In the genomic region with DNA sequence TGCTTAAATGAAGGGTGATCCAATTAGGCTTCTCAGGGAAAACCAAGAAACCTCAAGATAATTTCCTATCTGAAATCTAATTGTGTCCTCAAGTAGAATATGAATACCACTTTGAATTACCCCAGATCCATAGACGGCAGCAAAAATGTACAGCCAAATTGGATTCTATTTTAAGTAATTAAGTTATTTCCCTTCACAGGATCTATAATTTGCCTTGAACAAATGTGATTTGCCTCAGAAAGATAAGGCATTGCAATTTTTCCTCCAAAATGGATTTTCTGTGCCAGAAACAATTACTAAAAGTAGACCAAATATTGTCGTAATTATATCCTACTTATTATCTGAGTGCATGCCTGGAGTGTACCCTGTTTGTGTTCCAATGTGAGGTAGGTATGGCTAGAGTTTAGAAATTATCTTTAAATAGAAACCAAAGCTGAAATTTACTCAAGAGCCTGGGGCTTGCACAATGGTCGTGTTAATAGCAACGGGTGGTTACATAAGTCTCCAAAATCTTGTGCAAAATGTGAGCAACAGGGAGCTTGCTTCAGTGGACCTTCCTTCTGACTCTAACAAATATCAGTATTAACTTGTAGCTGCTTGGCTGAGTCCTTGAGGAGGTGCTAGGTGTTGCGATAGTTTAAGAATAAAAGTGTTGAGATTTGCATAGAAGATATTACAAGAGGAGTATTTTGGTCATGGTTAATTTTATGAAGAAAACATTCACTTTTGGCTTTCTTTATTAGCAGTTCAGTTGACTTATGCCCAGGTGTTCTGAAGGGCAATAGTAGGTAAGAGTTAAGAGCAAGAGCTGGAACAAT, we compare ENCODE assay signal across 11 cellular contexts. TPM values are rescaled to one million over a fixed set of nuclear protein-coding genes. Genes with fewer than 3 reads are reported as not detected.
DNase-seq lines count a peak whose midpoint lies in the region; ATAC-seq, FAIRE-seq and TF ChIP-seq lines count a peak whose summit lies in the region.
"Had no signal": no experiment of that assay in that cellular context is flagged by ENCODE, and none has a peak within 500 bp of the region (broad histone marks: within the 10 kb centered on the region; RNA-seq: fewer than 3 reads in every experiment).

No MANE protein-coding gene starts in this region.

- H3K79me2 ChIP-seq in PC-9 (ENCODE audit: low read depth) = no peaks in the 10 kb centered on the region

- peaks cover 14% of the 10 kb centered on the region for H3K36me3 Mint-ChIP-seq in glutamatergic neuron (ENCODE audit: unreplicated experiment)

- H4K20me1 ChIP-seq in BLaER1 treated with 17β-estradiol and CSF1 and Interleukin-3, amounts not matched to agents 10 nM and 100 nM = peaks cover 15 to 49% (median 37%) of the 10 kb centered on the region in 11 experiments; a peak in 20 of 22 replicates
- no peaks in the 10 kb centered on the region for H4K20me1 ChIP-seq in PC-9 (ENCODE audit: insufficient read depth)

- ATAC-seq in GM18520 (IDR thresholded peaks at IDR 0.05; ENCODE audit: unreplicated experiment) = no peak
- ATAC-seq in pancreas = no peak
- no peak for ATAC-seq in HG02798 (IDR thresholded peaks at IDR 0.05; ENCODE audit: poor library complexity, unreplicated experiment)

- H3F3A ChIP-seq in PC-9 (ENCODE audit: insufficient read depth, low read depth) = no peaks in the 10 kb centered on the region

- H3K27ac Mint-ChIP-seq in glutamatergic neuron (ENCODE audit: unreplicated experiment) = no peak overlapping the region

- H3K4me1 ChIP-seq in BLaER1 treated with 17β-estradiol and CSF1 and Interleukin-3, amounts not matched to agents 10 nM and 100 nM = peaks cover 40 to 60% (median 47%) of the 10 kb centered on the region in 10 experiments
- H3K4me1 ChIP-seq in pancreas (peaks cover 0 to 9% (median 0%) of the 10 kb centered on the region in 3 donors), PC-9 (replicated peaks; ENCODE audit: insufficient read depth) (no peaks in the 10 kb centered on the region)

- H3K9me2 ChIP-seq in PC-9 (ENCODE audit: insufficient read depth) = no peaks in the 10 kb centered on the region

- peak overlapping the region in 10 of 11 experiments; percentile 87 to 98 (median 94); a peak in 19 of 22 replicates for H3K4me2 ChIP-seq in BLaER1 treated with 17β-estradiol and CSF1 and Interleukin-3, amounts not matched to agents 10 nM and 100 nM
- H3K4me2 ChIP-seq in PC-9 = no peak overlapping the region

- 54 to 71% methylated on average over 5 of the region's 5 CpGs for WGBS in pancreas, 2 donors

- peak overlapping the region in 7 of 11 experiments; percentile 1 to 90 (median 15); a peak in 7 of 22 replicates for H3K27ac ChIP-seq in BLaER1 treated with 17β-estradiol and CSF1 and Interleukin-3, amounts not matched to agents 10 nM and 100 nM
- H3K27ac ChIP-seq in HL-60 (replicated peaks) (peak overlapping the region; percentile 67), pancreas (no peak overlapping the region), PC-9 (no peak overlapping the region)

- H3K27me3 ChIP-seq in BLaER1 treated with 17β-estradiol and CSF1 and Interleukin-3, amounts not matched to agents 10 nM and 100 nM = no peaks in the 10 kb centered on the region
- H3K27me3 ChIP-seq in HL-60 (ENCODE audit: insufficient read depth, poor library complexity, severe bottlenecking) (no peaks in the 10 kb centered on the region), pancreas (peaks cover 0 to 6% (median 1%) of the 10 kb centered on the region in 4 donors), PC-9 (ENCODE audit: insufficient read depth, low read depth) (no peaks in the 10 kb centered on the region)

- 0 out of 20 replicates have a peak overlapping the region, but pooled peaks of 2 of the 10 experiments have one; percentile 3 to 21 for H3K4me3 ChIP-seq in BLaER1 treated with 17β-estradiol and CSF1 and Interleukin-3, amounts not matched to agents 10 nM and 100 nM
- H3K4me3 ChIP-seq in HL-60 (replicated peaks; ENCODE audit: insufficient read depth, low read length) = no peak overlapping the region
- no peak overlapping the region for H3K4me3 ChIP-seq in pancreas
- no peak overlapping the region for H3K4me3 ChIP-seq in PC-9

- BruUV-seq in PC-9 (replicated peaks; lab: Mats Ljungman, UMichigan) = no TSS peak

- DNase-seq in HL-60 (ENCODE audit: low read depth in 1 of 2, low spot score in 1 of 2) = peak; percentile 88 to 92
- DNase-seq in SKM-1 (lab: John Stamatoyannopoulos, UW; ENCODE audit: unreplicated experiment) = peak; percentile 95
- DNase-seq in glutamatergic neuron = no peak
- no peak for DNase-seq in pancreas
- DNase-seq in PC-9 = no peak
- DNase-seq: activated CD4-positive, alpha-beta T cell treated with anti-CD3 and anti-CD28 coated beads, Interleukin-2, amount 50 U/mL, for 48 hours; cortex of kidney; NCI-H524 treated with DMSO at 0.1 percent for 48 hours had no signal

- no peak for TF ChIP-seq CTCF in HL-60 (IDR thresholded peaks at IDR 0.05; ENCODE audit: insufficient read depth, low read length)
- TF ChIP-seq CTCF in glutamatergic neuron (IDR thresholded peaks at IDR 0.05; ENCODE audit: partially characterized antibody, unreplicated experiment) = no peak
- no peak for TF ChIP-seq CTCF in pancreas (IDR thresholded peaks at IDR 0.05)
- no peak for TF ChIP-seq CTCF in PC-9 (conservative IDR thresholded peaks at IDR 0.05)

- H3K36me3 ChIP-seq in BLaER1 treated with 17β-estradiol and CSF1 and Interleukin-3, amounts not matched to agents 10 nM and 100 nM = peaks cover 15 to 37% (median 30%) of the 10 kb centered on the region in 11 experiments
- H3K36me3 ChIP-seq in pancreas (no peaks in the 10 kb centered on the region), PC-9 (ENCODE audit: low read depth) (no peaks in the 10 kb centered on the region)

- no peak for FAIRE-seq in pancreas (lab: Jason Lieb, UNC)

- H3K9me3 Mint-ChIP-seq in glutamatergic neuron (ENCODE audit: unreplicated experiment) = peaks cover 2% of the 10 kb centered on the region

- peaks cover 2% of the 10 kb centered on the region for H3K27me3 Mint-ChIP-seq in glutamatergic neuron (ENCODE audit: unreplicated experiment)

- no peaks in the 10 kb centered on the region; a peak in 1 of 22 replicates for H3K9me3 ChIP-seq in BLaER1 treated with 17β-estradiol and CSF1 and Interleukin-3, amounts not matched to agents 10 nM and 100 nM (replicated peaks in 1 of 11)
- H3K9me3 ChIP-seq in pancreas (no peaks in the 10 kb centered on the region), PC-9 (ENCODE audit: insufficient read depth, low read depth) (no peaks in the 10 kb centered on the region; the same call in 1 of the 2 replicates)

- CTCF ChIA-PET in PC-9 (lab: Charles Lee) = no interaction called here

- H2AFZ ChIP-seq in PC-9 = no peak overlapping the region

- peak overlapping the region; percentile 71 for H3K4me3 Mint-ChIP-seq in glutamatergic neuron (ENCODE audit: unreplicated experiment)

- intact Hi-C loops in pancreas (cut with DNase I) (no loop called here), PC-9 (cut with micrococcal nuclease; ENCODE audit: unreplicated experiment) (no loop called here)

- H3K4me1 Mint-ChIP-seq in glutamatergic neuron (ENCODE audit: low read depth, unreplicated experiment) = peaks cover 12% of the 10 kb centered on the region

- 0 out of 22 replicates have a peak overlapping the region, but pooled peaks of 1 of the 11 experiments have one; percentile 89 for H3K9ac ChIP-seq in BLaER1 treated with 17β-estradiol and CSF1 and Interleukin-3, amounts not matched to agents 10 nM and 100 nM

- POLR2A ChIA-PET in PC-9 (lab: Charles Lee; ENCODE audit: unreplicated experiment) = no interaction called here

RNA-seq across cellular contexts. Expression of gene CXCR4, which starts 4.8 kb away (rescaled TPM):
- total RNA-seq in glutamatergic neuron (ENCODE audit: unreplicated experiment) (215 TPM), pancreas (10 to 100 TPM in 2 of 6 donors, 1 to 10 TPM in 3, under 1 TPM in 1; 0.31 to 20.4 (median 2.0) TPM), PC-9 (2021) (0.70 and 1.1 TPM in 2 replicates)
- polyA plus RNA-seq in pancreas = 1 to 10 TPM; 1.4 to 1.6 TPM

Comparison
In these comparisons a context has a peak if more than half of its experiments do, and no peak if none do; other contexts are left out.
1. H3K27ac ChIP-seq: peak in BLaER1 treated with 17β-estradiol and CSF1 and Interleukin-3, amounts not matched to agents 10 nM and 100 nM (7 of 11) and HL-60 (single experiment); none in pancreas (0 of 4) and PC-9 (single experiment).
2. DNase-seq: peak in HL-60 (2 of 2) and SKM-1 (single experiment); none in glutamatergic neuron (single experiment), pancreas (0 of 6) and PC-9 (0 of 2).
3. RNA of gene CXCR4, which starts 4.8 kb away (total RNA-seq): 215 TPM in glutamatergic neuron (single experiment); 0.31 to 20.4 TPM in pancreas and 0.70 to 1.1 TPM in PC-9; every median in the first group is over 10 times any median in the second.